1 cellular context compared by ENCODE assay signal in the genomic region with DNA sequence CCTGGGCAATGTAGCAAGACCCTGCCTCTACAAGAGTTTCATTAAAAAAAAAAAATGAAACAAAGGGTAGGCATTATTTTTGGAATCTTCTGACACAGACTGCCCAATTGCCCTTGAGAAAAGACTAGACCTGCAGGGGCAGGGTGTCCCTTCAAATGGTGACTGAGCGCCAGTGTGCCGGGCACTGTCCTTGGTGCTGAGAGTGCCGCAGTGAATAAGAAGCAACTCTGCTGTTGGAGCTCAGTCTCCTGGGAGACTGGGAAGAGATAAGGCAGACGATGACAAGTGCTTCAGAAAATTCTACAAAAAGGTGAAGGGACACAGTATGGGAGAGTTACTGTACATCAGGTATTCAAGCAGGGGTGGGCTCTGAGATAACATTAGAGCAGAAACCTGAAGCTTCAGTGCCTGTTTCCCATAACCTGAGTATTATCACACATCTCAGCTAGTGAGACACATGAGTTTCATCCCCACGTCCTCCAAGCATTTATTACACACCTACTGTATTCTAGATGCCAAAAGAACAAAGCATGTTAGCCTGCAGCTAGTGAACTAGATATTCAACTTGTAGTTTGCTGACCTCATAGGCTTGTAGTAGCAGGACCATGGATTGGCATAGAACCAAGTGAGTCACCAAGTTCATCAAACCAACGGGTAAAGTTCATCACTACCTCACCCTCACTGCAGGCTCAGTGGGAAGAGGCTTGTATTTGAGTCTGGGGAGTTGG.
TF ChIP-seq lines count a peak whose summit lies in the region.

No MANE protein-coding gene starts in this region.

TF ChIP-seq in HEK293, 187 proteins besides CTCF, POLR2A, EP300 and RAD21 (continued from another document):
- TF ChIP-seq, protein P1, sequence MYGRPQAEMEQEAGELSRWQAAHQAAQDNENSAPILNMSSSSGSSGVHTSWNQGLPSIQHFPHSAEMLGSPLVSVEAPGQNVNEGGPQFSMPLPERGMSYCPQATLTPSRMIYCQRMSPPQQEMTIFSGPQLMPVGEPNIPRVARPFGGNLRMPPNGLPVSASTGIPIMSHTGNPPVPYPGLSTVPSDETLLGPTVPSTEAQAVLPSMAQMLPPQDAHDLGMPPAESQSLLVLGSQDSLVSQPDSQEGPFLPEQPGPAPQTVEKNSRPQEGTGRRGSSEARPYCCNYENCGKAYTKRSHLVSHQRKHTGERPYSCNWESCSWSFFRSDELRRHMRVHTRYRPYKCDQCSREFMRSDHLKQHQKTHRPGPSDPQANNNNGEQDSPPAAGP (tag by site-specific recombination; IDR thresholded peaks at IDR 0.05), result no peak
- TF ChIP-seq ZNF292 (tag by site-specific recombination; IDR thresholded peaks at IDR 0.05; ENCODE audit: borderline replicate concordance, low read depth), result no peak
- no peak for TF ChIP-seq ZXDB (tag by site-specific recombination; IDR thresholded peaks at IDR 0.05)
- no peak for TF ChIP-seq ZNF114 (tag by site-specific recombination; IDR thresholded peaks at IDR 0.05)
- TF ChIP-seq ZNF10 (tag by site-specific recombination; IDR thresholded peaks at IDR 0.05), result peak; percentile 14; the same call in 1 of the 2 replicates
- no peak for TF ChIP-seq MYNN (tag by site-specific recombination; IDR thresholded peaks at IDR 0.05; ENCODE audit: borderline replicate concordance)
- TF ChIP-seq ZNF747 (tag by site-specific recombination; IDR thresholded peaks at IDR 0.05), result no peak
- TF ChIP-seq ZNF585B (tag by site-specific recombination; IDR thresholded peaks at IDR 0.05), result no peak
- TF ChIP-seq ZNF658 (tag by site-specific recombination; IDR thresholded peaks at IDR 0.05), result no peak
- TF ChIP-seq SCRT1 (tag by site-specific recombination; IDR thresholded peaks at IDR 0.05; ENCODE audit: borderline replicate concordance), result no peak
- no peak for TF ChIP-seq ZFP3 (tag by site-specific recombination; IDR thresholded peaks at IDR 0.05; ENCODE audit: low read depth)
- TF ChIP-seq ZNF664 (tag by site-specific recombination; IDR thresholded peaks at IDR 0.05), result no peak
- no peak for TF ChIP-seq ZNF112 (tag by site-specific recombination; IDR thresholded peaks at IDR 0.05)
- no peak for TF ChIP-seq ZNF416 (tag by site-specific recombination; IDR thresholded peaks at IDR 0.05)
- no peak for TF ChIP-seq ZNF248 (tag by site-specific recombination; IDR thresholded peaks at IDR 0.05)
- TF ChIP-seq IKZF3 (tag by site-specific recombination; IDR thresholded peaks at IDR 0.05), result no peak
- TF ChIP-seq, protein P2, sequence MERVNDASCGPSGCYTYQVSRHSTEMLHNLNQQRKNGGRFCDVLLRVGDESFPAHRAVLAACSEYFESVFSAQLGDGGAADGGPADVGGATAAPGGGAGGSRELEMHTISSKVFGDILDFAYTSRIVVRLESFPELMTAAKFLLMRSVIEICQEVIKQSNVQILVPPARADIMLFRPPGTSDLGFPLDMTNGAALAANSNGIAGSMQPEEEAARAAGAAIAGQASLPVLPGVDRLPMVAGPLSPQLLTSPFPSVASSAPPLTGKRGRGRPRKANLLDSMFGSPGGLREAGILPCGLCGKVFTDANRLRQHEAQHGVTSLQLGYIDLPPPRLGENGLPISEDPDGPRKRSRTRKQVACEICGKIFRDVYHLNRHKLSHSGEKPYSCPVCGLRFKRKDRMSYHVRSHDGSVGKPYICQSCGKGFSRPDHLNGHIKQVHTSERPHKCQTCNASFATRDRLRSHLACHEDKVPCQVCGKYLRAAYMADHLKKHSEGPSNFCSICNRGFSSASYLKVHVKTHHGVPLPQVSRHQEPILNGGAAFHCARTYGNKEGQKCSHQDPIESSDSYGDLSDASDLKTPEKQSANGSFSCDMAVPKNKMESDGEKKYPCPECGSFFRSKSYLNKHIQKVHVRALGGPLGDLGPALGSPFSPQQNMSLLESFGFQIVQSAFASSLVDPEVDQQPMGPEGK (tag by site-specific recombination; IDR thresholded peaks at IDR 0.05), result no peak
- TF ChIP-seq ZNF610 (tag by site-specific recombination; IDR thresholded peaks at IDR 0.05; ENCODE audit: borderline replicate concordance), result no peak
- no peak for TF ChIP-seq ZNF223 (tag by site-specific recombination; IDR thresholded peaks at IDR 0.05)
- TF ChIP-seq ZFP41 (tag by site-specific recombination; IDR thresholded peaks at IDR 0.05; ENCODE audit: borderline replicate concordance), result no peak
- TF ChIP-seq, protein P3, sequence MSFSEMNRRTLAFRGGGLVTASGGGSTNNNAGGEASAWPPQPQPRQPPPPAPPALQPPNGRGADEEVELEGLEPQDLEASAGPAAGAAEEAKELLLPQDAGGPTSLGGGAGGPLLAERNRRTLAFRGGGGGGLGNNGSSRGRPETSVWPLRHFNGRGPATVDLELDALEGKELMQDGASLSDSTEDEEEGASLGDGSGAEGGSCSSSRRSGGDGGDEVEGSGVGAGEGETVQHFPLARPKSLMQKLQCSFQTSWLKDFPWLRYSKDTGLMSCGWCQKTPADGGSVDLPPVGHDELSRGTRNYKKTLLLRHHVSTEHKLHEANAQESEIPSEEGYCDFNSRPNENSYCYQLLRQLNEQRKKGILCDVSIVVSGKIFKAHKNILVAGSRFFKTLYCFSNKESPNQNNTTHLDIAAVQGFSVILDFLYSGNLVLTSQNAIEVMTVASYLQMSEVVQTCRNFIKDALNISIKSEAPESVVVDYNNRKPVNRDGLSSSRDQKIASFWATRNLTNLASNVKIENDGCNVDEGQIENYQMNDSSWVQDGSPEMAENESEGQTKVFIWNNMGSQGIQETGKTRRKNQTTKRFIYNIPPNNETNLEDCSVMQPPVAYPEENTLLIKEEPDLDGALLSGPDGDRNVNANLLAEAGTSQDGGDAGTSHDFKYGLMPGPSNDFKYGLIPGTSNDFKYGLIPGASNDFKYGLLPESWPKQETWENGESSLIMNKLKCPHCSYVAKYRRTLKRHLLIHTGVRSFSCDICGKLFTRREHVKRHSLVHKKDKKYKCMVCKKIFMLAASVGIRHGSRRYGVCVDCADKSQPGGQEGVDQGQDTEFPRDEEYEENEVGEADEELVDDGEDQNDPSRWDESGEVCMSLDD (tag by site-specific recombination; IDR thresholded peaks at IDR 0.05), result no peak
- no peak for TF ChIP-seq ZNF138 (tag by site-specific recombination; IDR thresholded peaks at IDR 0.05; ENCODE audit: borderline replicate concordance)
- TF ChIP-seq KLF9 (tag by site-specific recombination; IDR thresholded peaks at IDR 0.05; ENCODE audit: low read depth), result no peak
- TF ChIP-seq ZBTB7A (tag by site-specific recombination; IDR thresholded peaks at IDR 0.05; ENCODE audit: low read depth), result no peak
- TF ChIP-seq, protein P4, sequence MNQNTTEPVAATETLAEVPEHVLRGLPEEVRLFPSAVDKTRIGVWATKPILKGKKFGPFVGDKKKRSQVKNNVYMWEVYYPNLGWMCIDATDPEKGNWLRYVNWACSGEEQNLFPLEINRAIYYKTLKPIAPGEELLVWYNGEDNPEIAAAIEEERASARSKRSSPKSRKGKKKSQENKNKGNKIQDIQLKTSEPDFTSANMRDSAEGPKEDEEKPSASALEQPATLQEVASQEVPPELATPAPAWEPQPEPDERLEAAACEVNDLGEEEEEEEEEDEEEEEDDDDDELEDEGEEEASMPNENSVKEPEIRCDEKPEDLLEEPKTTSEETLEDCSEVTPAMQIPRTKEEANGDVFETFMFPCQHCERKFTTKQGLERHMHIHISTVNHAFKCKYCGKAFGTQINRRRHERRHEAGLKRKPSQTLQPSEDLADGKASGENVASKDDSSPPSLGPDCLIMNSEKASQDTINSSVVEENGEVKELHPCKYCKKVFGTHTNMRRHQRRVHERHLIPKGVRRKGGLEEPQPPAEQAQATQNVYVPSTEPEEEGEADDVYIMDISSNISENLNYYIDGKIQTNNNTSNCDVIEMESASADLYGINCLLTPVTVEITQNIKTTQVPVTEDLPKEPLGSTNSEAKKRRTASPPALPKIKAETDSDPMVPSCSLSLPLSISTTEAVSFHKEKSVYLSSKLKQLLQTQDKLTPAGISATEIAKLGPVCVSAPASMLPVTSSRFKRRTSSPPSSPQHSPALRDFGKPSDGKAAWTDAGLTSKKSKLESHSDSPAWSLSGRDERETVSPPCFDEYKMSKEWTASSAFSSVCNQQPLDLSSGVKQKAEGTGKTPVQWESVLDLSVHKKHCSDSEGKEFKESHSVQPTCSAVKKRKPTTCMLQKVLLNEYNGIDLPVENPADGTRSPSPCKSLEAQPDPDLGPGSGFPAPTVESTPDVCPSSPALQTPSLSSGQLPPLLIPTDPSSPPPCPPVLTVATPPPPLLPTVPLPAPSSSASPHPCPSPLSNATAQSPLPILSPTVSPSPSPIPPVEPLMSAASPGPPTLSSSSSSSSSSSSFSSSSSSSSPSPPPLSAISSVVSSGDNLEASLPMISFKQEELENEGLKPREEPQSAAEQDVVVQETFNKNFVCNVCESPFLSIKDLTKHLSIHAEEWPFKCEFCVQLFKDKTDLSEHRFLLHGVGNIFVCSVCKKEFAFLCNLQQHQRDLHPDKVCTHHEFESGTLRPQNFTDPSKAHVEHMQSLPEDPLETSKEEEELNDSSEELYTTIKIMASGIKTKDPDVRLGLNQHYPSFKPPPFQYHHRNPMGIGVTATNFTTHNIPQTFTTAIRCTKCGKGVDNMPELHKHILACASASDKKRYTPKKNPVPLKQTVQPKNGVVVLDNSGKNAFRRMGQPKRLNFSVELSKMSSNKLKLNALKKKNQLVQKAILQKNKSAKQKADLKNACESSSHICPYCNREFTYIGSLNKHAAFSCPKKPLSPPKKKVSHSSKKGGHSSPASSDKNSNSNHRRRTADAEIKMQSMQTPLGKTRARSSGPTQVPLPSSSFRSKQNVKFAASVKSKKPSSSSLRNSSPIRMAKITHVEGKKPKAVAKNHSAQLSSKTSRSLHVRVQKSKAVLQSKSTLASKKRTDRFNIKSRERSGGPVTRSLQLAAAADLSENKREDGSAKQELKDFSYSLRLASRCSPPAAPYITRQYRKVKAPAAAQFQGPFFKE (tag by site-specific recombination; IDR thresholded peaks at IDR 0.05; ENCODE audit: borderline replicate concordance), result no peak
- TF ChIP-seq YY1 (tag by site-specific recombination; IDR thresholded peaks at IDR 0.05), result no peak
- peak; percentile 93 for TF ChIP-seq ZNF629 (tag by site-specific recombination; IDR thresholded peaks at IDR 0.05)
- no peak for TF ChIP-seq KLF1 (tag by site-specific recombination; IDR thresholded peaks at IDR 0.05)
